ENCODE assay signal across 1 cellular context in genomic region chr5:459562-460412, GRCh38.
TF ChIP-seq lines count a peak whose summit lies in the region.

No MANE protein-coding gene starts in this region.

TF ChIP-seq in GM23338, 12 proteins besides CTCF, POLR2A, EP300 and RAD21 (continued from another document):
- TF ChIP-seq ZNF462 (CRISPR knock-in tag; IDR thresholded peaks at IDR 0.05) (no peak), EZH2 (IDR thresholded peaks at IDR 0.05; ENCODE audit: low read depth, unreplicated experiment) (no peak), REST (IDR thresholded peaks at IDR 0.05; ENCODE audit: unreplicated experiment) (no peak), POLR2AphosphoS5 (IDR thresholded peaks at IDR 0.05; ENCODE audit: low read depth) (no peak), CREB1 (CRISPR knock-in tag; IDR thresholded peaks at IDR 0.05; ENCODE audit: low read depth) (no peak), ZNF114 (CRISPR knock-in tag; IDR thresholded peaks at IDR 0.05) (no peak), STAT1 (IDR thresholded peaks at IDR 0.05; ENCODE audit: unreplicated experiment) (no peak), EZH2phosphoT487 (IDR thresholded peaks at IDR 0.05; ENCODE audit: unreplicated experiment) (no peak), ETS1 (IDR thresholded peaks at IDR 0.05) (no peak), NANOG (IDR thresholded peaks at IDR 0.05; ENCODE audit: borderline replicate concordance) (no peak), JUNB (IDR thresholded peaks at IDR 0.05; ENCODE audit: unreplicated experiment) (no peak)
